15 cellular contexts compared by ENCODE assay signal in the genomic region with DNA sequence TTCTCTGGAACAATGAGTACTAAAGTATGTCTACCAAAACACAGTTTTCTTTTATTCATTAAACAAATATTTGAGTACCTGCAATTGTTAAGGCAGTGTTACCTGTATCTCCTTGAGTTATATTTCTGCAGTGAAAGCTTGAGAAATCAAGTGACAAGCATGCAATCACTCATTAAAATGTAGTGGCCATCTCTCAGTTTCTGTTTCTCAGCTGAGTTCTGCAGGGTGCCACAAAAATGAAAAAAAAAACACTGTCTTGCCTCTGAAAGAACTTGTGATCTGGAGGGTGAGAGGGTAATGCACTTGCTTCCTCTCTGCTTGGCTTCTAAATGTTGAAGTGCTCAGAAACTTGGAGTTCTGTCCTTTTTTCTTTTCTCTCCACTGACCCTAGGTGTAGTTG. TPM values are rescaled to one million over a fixed set of nuclear protein-coding genes. Genes with fewer than 3 reads are reported as not detected.
DNase-seq lines count a peak whose midpoint lies in the region; ATAC-seq, FAIRE-seq and TF ChIP-seq lines count a peak whose summit lies in the region.
"Had no signal": no experiment of that assay in that cellular context is flagged by ENCODE, and none has a peak within 500 bp of the region (broad histone marks: within the 10 kb centered on the region; RNA-seq: fewer than 3 reads in every experiment).

No MANE protein-coding gene starts in this region.

- H3K9ac ChIP-seq in GM12878 (ENCODE audit: control insufficient read depth, insufficient read depth, low read length) = no peak overlapping the region; the same call in 1 of the 2 replicates

- SMC1A ChIA-PET in GM12878 (lab: Charles Lee; ENCODE audit: uncharacterized antibody, unreplicated experiment) = interaction anchor here (0.6 to 1.0 kb wide), 2 partner anchors 26 to 50 kb away, joined by 3 to 4 read pairs; no protein-coding TSS in a partner anchor

- peak; percentile 80 for ATAC-seq in GM18867 (IDR thresholded peaks at IDR 0.05; ENCODE audit: unreplicated experiment)
- ATAC-seq in GM19463 (IDR thresholded peaks at IDR 0.05; ENCODE audit: unreplicated experiment) = peak; percentile 74
- ATAC-seq in HG02943 (IDR thresholded peaks at IDR 0.05; ENCODE audit: low read depth, unreplicated experiment) = peak; percentile 70
- ATAC-seq in GM12878 = peak; percentile 75
- ATAC-seq in CD4-positive, alpha-beta T cell (ENCODE audit: poor library complexity) = no peak
- ATAC-seq: GM23338, heart right ventricle, lower lobe of right lung, SK-N-SH treated with all-trans-retinoic acid at 6 μM for 48 hours had no signal

- H3K27ac ChIP-seq in GM12878 (ENCODE audit: control insufficient read depth, insufficient read depth) = peak overlapping the region; percentile 76
- H3K27ac ChIP-seq in CD4-positive, alpha-beta T cell (ENCODE audit: low read depth, low read length) = no peak overlapping the region
- H3K27ac ChIP-seq: cardiac muscle cell, heart right ventricle, lower lobe of right lung had no signal

- intact Hi-C loops in GM12878 (cut with micrococcal nuclease; ENCODE audit: unreplicated experiment) = loop anchor here (10.0 kb wide), 1 partner anchor 355 kb away; the partner anchor contains the start of gene HIPK3
- intact Hi-C loops in CD4-positive, alpha-beta T cell (cut with DNase I, micrococcal nuclease) = loop anchor here (10.0 kb wide), 4 partner anchors 115 to 1545 kb away; partner anchors contain the start of genes C11orf91 (in 1 of the 2) and DEPDC7 (in 1 of the 2)

- no peak for TF ChIP-seq CTCF in GM12878 (IDR thresholded peaks at IDR 0.05 in 2 of 3, conservative IDR thresholded peaks at IDR 0.05 in 1 of 3; ENCODE audit: control insufficient read depth in 2 of 3, extremely low read depth in 1 of 3, insufficient read depth in 1 of 3, low read depth in 3 of 3, low read length in 3 of 3)
- TF ChIP-seq CTCF in CD4-positive, alpha-beta T cell (IDR thresholded peaks at IDR 0.05) = no peak

- H3K36me3 ChIP-seq in GM12878 (ENCODE audit: control insufficient read depth in 2 of 2, insufficient read depth in 2 of 2, low read length in 1 of 2) = peaks cover 0 to 7% of the 10 kb centered on the region in 2 experiments; a peak in 1 of 4 replicates
- H3K36me3 ChIP-seq in H7 (replicated peaks; ENCODE audit: control insufficient read depth, insufficient read depth, low read length) = peaks cover 5% of the 10 kb centered on the region; the same call in 1 of the 2 replicates
- H3K36me3 ChIP-seq: cardiac muscle cell, lower lobe of right lung had no signal

- H2AFZ ChIP-seq in GM12878 (ENCODE audit: control insufficient read depth, low read depth, low read length) = peak overlapping the region; percentile 18
- H2AFZ ChIP-seq: GM23338 had no signal

- peak overlapping the region; percentile 83 for H3K4me2 ChIP-seq in GM12878 (ENCODE audit: control insufficient read depth, insufficient read depth)
- H3K4me2 ChIP-seq: GM23338 had no signal

- no peak for DNase-seq in GM12878 (ENCODE audit: low read depth, low spot score)
- no peak for DNase-seq in DMS53 treated with DMSO at 0.1 percent for 48 hours (lab: John Stamatoyannopoulos, UW; ENCODE audit: unreplicated experiment)
- DNase-seq in CD4-positive, alpha-beta T cell = no peak
- DNase-seq in H7 = no peak
- DNase-seq: activated CD4-positive, alpha-beta T cell treated with anti-CD3 and anti-CD28 coated beads for 1 hour; activated effector memory CD4-positive, alpha-beta T cell treated with Interleukin-2 at 50 U/mL for 16 hours; GF-D8; heart right ventricle; lower lobe of right lung had no signal

- RAD21 ChIA-PET in GM12878 (lab: Charles Lee; ENCODE audit: unreplicated experiment) = interaction anchor here (1.0 kb wide), 1 partner anchor 13 kb away, joined by 3 read pairs; no protein-coding TSS in a partner anchor

- no peaks in the 10 kb centered on the region for H3K9me3 ChIP-seq in GM12878 (replicated peaks; ENCODE audit: control insufficient read depth, insufficient read depth, low read length)
- H3K9me3 ChIP-seq in CD4-positive, alpha-beta T cell (ENCODE audit: control insufficient read depth, low read length) = no peaks in the 10 kb centered on the region
- H3K9me3 ChIP-seq: heart right ventricle, lower lobe of right lung had no signal

- no peak for TF ChIP-seq POLR2A in GM12878 (IDR thresholded peaks at IDR 0.05; ENCODE audit: low read depth, low read length)

- no peak overlapping the region for H3K27ac Mint-ChIP-seq in CD4-positive, alpha-beta T cell
- H3K27ac Mint-ChIP-seq: GM23338 had no signal

- peaks cover 69% of the 10 kb centered on the region for H3K4me1 Mint-ChIP-seq in CD4-positive, alpha-beta T cell (ENCODE audit: low read depth)

- H4K20me1 ChIP-seq in GM12878 (ENCODE audit: control insufficient read depth, insufficient read depth) = no peaks in the 10 kb centered on the region

- peak; percentile 38 for FAIRE-seq in GM12878 (lab: Jason Lieb, UNC)

- in situ Hi-C loops in GM12878 (cut with MboI) = no loop called here

- CTCF ChIA-PET in GM12878 (lab: Yijun Ruan, JAX) = interaction anchor here (1.8 kb wide), 1 partner anchor 90 kb away, joined by 5 read pairs; no protein-coding TSS in a partner anchor
- CTCF ChIA-PET in CD4-positive, alpha-beta T cell (lab: Charles Lee) = no interaction called here

- H3K9me3 Mint-ChIP-seq in CD4-positive, alpha-beta T cell = no peaks in the 10 kb centered on the region
- H3K9me3 Mint-ChIP-seq: GM23338 had no signal

- TF ChIP-seq EP300 in GM12878 (IDR thresholded peaks at IDR 0.05; ENCODE audit: borderline replicate concordance in 1 of 2, control insufficient read depth in 1 of 2, low read depth in 2 of 2, low read length in 2 of 2) = no peak

- BruUV-seq in GM12878 (replicated peaks; lab: Mats Ljungman, UMichigan) = no TSS peak

- H3K4me3 ChIP-seq in GM12878 (0 out of 2 replicates have a peak overlapping the region, but pooled peaks have one; percentile 2), H7 (ENCODE audit: insufficient read depth, low read depth, low read length) (no peak overlapping the region)
- H3K4me3 ChIP-seq: cardiac muscle cell, GM23338, heart right ventricle, lower lobe of right lung had no signal

- H3K27me3 Mint-ChIP-seq in CD4-positive, alpha-beta T cell = no peaks in the 10 kb centered on the region

- peaks cover 22% of the 10 kb centered on the region for H3K4me1 ChIP-seq in GM12878 (ENCODE audit: control insufficient read depth, insufficient read depth, low read length)

- H3K79me2 ChIP-seq in GM12878 (ENCODE audit: control insufficient read depth, insufficient read depth, low read length) = peaks cover 88% of the 10 kb centered on the region

- TF ChIP-seq RAD21 in GM12878 (IDR thresholded peaks at IDR 0.05; ENCODE audit: insufficient read depth, low read depth, low read length) = no peak

- H3K4me3 Mint-ChIP-seq in CD4-positive, alpha-beta T cell = no peak overlapping the region
- H3K4me3 Mint-ChIP-seq: GM23338 had no signal

- H3K27me3 ChIP-seq in GM12878 (replicated peaks in 1 of 2; ENCODE audit: control insufficient read depth in 2 of 2, insufficient read depth in 2 of 2, low read length in 1 of 2) (no peaks in the 10 kb centered on the region), H7 (ENCODE audit: control insufficient read depth, insufficient read depth, low read length) (no peaks in the 10 kb centered on the region)
- no peaks in the 10 kb centered on the region for H3K27me3 ChIP-seq in CD4-positive, alpha-beta T cell (ENCODE audit: control insufficient read depth, insufficient read depth, low read length)
- H3K27me3 ChIP-seq: cardiac muscle cell, heart right ventricle had no signal

- H3K36me3 Mint-ChIP-seq in CD4-positive, alpha-beta T cell (ENCODE audit: low read depth) = peaks cover 4% of the 10 kb centered on the region

- POLR2A ChIA-PET in GM12878 (lab: Charles Lee) = interaction anchor here (1.0 to 1.5 kb wide), 2 partner anchors 26 to 41 kb away, joined by 4 to 5 read pairs; no protein-coding TSS in a partner anchor
- POLR2A ChIA-PET in CD4-positive, alpha-beta T cell (lab: Charles Lee) = no interaction called here

TF ChIP-seq in GM12878, 131 proteins besides CTCF, POLR2A, EP300 and RAD21 (continues in another document):
- TF ChIP-seq PKNOX1 (IDR thresholded peaks at IDR 0.05) (peak; percentile 80), SPI1 (IDR thresholded peaks at IDR 0.05; ENCODE audit: borderline replicate concordance, insufficient read depth, low read depth, low read length) (0 out of 2 replicates have a peak, but pooled peaks have one; percentile 7), CHD2 (IDR thresholded peaks at IDR 0.05; ENCODE audit: borderline replicate concordance, low read depth, low read length) (no peak), EZH2 (IDR thresholded peaks at IDR 0.05; ENCODE audit: borderline replicate concordance, control insufficient read depth, low read depth, low read length) (no peak), BHLHE40 (IDR thresholded peaks at IDR 0.05; ENCODE audit: borderline replicate concordance in 1 of 2, low read depth in 2 of 2, low read length in 1 of 2) (0 out of 4 replicates have a peak, but pooled peaks of 1 of the 2 experiments have one; percentile 29)

RNA-seq across cellular contexts. Expression of gene QSER1, which starts 6.8 kb away (rescaled TPM):
- total RNA-seq in GM12878 (2013; cell fraction: nucleolus; rRNA removed) = 117 and 122 TPM in 2 replicates
- total RNA-seq in GM12878 (2014; rRNA removed) = 12.8 and 13.1 TPM in 2 replicates
- 11.8 and 14.0 TPM in 2 replicates for total RNA-seq in GM12878 (2014; rRNA removed; fragmentation: Illumina TruSeq; extraction: Trizol)
- total RNA-seq in GM12878 (2021) = 13.9 and 15.0 TPM in 2 replicates
- 3.2 TPM for polyA plus RNA-seq in GM12878 (2011; ENCODE audit: low read depth)
- polyA plus RNA-seq in GM12878 (2011; rRNA removed) = 12.8 and 20.3 TPM in 2 replicates
- polyA plus RNA-seq in GM12878 (2011; cell fraction: cytosol; rRNA removed) = 5.4 and 7.5 TPM in 2 replicates
- polyA plus RNA-seq in GM12878 (2011; cell fraction: nucleus; rRNA removed) = 21.0 and 21.2 TPM in 2 replicates
- polyA plus RNA-seq in GM12878 (2012) = 4.4 and 6.1 TPM in 2 replicates
- polyA plus RNA-seq in GM12878 (2014; fragmentation: Illumina TruSeq; extraction: Trizol) = 14.4 and 16.6 TPM in 2 replicates
- 1 to 10 TPM; 2.1 to 2.9 TPM for polyA plus RNA-seq in GM12878 (2014; fragmentation: Nextera tagmentation; extraction: Ambion mirVana)
- polyA plus RNA-seq in GM12878 (2014; rRNA removed) = 5.7 and 7.0 TPM in 2 replicates
- polyA plus RNA-seq in GM12878 (2016; fragmentation: Nextera tagmentation; extraction: Ambion mirVana) = 1 to 10 TPM; 3.8 to 4.5 TPM
- 40.2 and 49.3 TPM in 2 replicates for polyA minus RNA-seq in GM12878 (2011; rRNA and poly(A)+ RNA removed)
- 13.6 and 14.6 TPM in 2 replicates for polyA minus RNA-seq in GM12878 (2011; cell fraction: cytosol; rRNA and poly(A)+ RNA removed)
- polyA minus RNA-seq in GM12878 (2011; cell fraction: nucleus; rRNA and poly(A)+ RNA removed) = 21.6 and 33.8 TPM in 2 replicates
- total RNA-seq in CD4-positive, alpha-beta T cell = 10 to 100 TPM in 1 of 2 experiments, 1 to 10 TPM in 1; 9.0 to 10.1 TPM
- 23.7 and 44.9 TPM in 2 replicates for total RNA-seq in H7 (2014; rRNA removed; shearing (Covaris generic))
